ENCODE assay signal across 12 cellular contexts in the genomic region with DNA sequence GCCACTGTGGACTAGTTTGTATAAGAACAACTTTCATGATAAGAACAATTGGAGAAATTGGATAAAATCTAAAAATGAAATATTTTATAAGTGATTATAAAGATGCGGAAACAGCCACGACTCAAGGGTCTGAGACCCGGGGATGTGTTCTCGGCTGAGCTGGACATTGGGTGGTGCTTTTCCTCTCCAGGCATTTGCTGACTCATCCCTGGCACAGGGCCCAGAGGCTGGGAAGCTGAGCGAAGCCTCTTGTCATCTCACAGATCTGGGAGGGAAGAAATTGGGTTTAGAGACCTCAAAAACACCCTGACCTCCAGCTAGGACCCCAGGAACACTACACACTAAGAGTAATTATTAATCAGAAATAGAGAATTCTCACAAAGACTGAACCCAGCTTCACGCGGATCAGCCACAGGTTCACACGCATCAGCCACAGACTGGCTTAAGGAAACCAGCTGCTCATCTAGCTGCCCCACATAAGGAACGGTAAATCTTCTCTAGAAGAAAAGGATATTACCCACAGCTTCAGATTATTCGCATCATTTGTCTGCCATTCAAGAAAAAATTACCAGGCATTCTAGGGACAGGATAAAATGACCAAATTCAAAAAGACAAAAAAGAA. TPM values are rescaled to one million over a fixed set of nuclear protein-coding genes. Genes with fewer than 3 reads are reported as not detected.
DNase-seq lines count a peak whose midpoint lies in the region; ATAC-seq and TF ChIP-seq lines count a peak whose summit lies in the region.
"Had no signal": no experiment of that assay in that cellular context is flagged by ENCODE, and none has a peak within 500 bp of the region (broad histone marks: within the 10 kb centered on the region; RNA-seq: fewer than 3 reads in every experiment).

No MANE protein-coding gene starts in this region.

- no peaks in the 10 kb centered on the region for H3K4me1 ChIP-seq in BE2C
- H3K4me1 ChIP-seq in colonic mucosa: no peaks in the 10 kb centered on the region
- H3K4me1 ChIP-seq in lung (ENCODE audit: control insufficient read depth in 2 of 2, insufficient read depth in 2 of 2, low read length in 2 of 2): peaks cover 0 to 2% of the 10 kb centered on the region in 2 donors

- intact Hi-C loops in colonic mucosa (cut with DNase I): no loop called here

- DNase-seq in BE2C (peak; percentile 39), MG63 (peak; percentile 95), colonic mucosa (peak; percentile 42), lung (ENCODE audit: low spot score) (peak; percentile 47), globus pallidus (ENCODE audit: low spot score) (no peak)
- DNase-seq: activated CD4-positive, alpha-beta T cell treated with anti-CD3 and anti-CD28 coated beads, Interleukin-2, amount 10 ng/mL, durations not matched to agents 7 days and 5 days; cortex of kidney; naive thymus-derived CD4-positive, alpha-beta T cell; stimulated activated CD8-positive, alpha-beta memory T cell treated with anti-CD3 and anti-CD28 coated beads, Interleukin-4, amount 100 ng/mL, for 48 hours had no signal

- H3K36me3 ChIP-seq in BE2C: no peaks in the 10 kb centered on the region
- no peaks in the 10 kb centered on the region for H3K36me3 ChIP-seq in MG63
- no peaks in the 10 kb centered on the region for H3K36me3 ChIP-seq in colonic mucosa
- H3K36me3 ChIP-seq in lung (ENCODE audit: control insufficient read depth in 2 of 2, insufficient read depth in 2 of 2, low read length in 2 of 2): no peaks in the 10 kb centered on the region

- TF ChIP-seq CTCF in BE2C (IDR thresholded peaks at IDR 0.05; ENCODE audit: low read depth, low read length): no peak
- TF ChIP-seq CTCF in colonic mucosa (IDR thresholded peaks at IDR 0.05): no peak
- TF ChIP-seq CTCF in lung (IDR thresholded peaks at IDR 0.05; ENCODE audit: control extremely low read depth, extremely low read depth): no peak

- H3K27me3 ChIP-seq in BE2C: peaks cover 28% of the 10 kb centered on the region
- peaks cover 18% of the 10 kb centered on the region for H3K27me3 ChIP-seq in MG63
- peaks cover 6% of the 10 kb centered on the region for H3K27me3 ChIP-seq in colonic mucosa
- H3K27me3 ChIP-seq in lung (ENCODE audit: control insufficient read depth, insufficient read depth): no peaks in the 10 kb centered on the region

- no peak overlapping the region for H3K9ac ChIP-seq in colonic mucosa (ENCODE audit: low read depth in 2 of 2, low read length in 2 of 2)

- H3K27ac ChIP-seq in colonic mucosa (no peak overlapping the region), lung (ENCODE audit: low read depth in 1 of 2, low read length in 1 of 2) (no peak overlapping the region)

- H3K9me3 ChIP-seq in BE2C: no peaks in the 10 kb centered on the region
- peaks cover 9% of the 10 kb centered on the region for H3K9me3 ChIP-seq in MG63
- no peaks in the 10 kb centered on the region for H3K9me3 ChIP-seq in colonic mucosa
- H3K9me3 ChIP-seq in lung (ENCODE audit: control insufficient read depth in 2 of 2, insufficient read depth in 1 of 2, low read length in 1 of 2): peaks cover 5% of the 10 kb centered on the region in 2 donors

- WGBS in lung, 2 donors: 55 to 58% methylated on average over 10 of the region's 10 CpGs

- H3K4me3 ChIP-seq in BE2C (ENCODE audit: low read depth, low read length) (no peak overlapping the region), MG63 (no peak overlapping the region), colonic mucosa (no peak overlapping the region), lung (no peak overlapping the region)

- ATAC-seq in lung (ENCODE audit: insufficient read depth, low FRiP score): no peak
- ATAC-seq in GM21576 (IDR thresholded peaks at IDR 0.05; ENCODE audit: unreplicated experiment): no peak
- ATAC-seq in GM19395 (IDR thresholded peaks at IDR 0.05; ENCODE audit: unreplicated experiment): no peak
- no peak for ATAC-seq in HG02973 (IDR thresholded peaks at IDR 0.05; ENCODE audit: unreplicated experiment)
- ATAC-seq: naive thymus-derived CD4-positive, alpha-beta T cell had no signal

RNA-seq across cellular contexts. Expression of a gene that starts 2.8 kb away (rescaled TPM):
- polyA plus RNA-seq in BE2C (2012; ENCODE audit: insufficient read depth, insufficient read length, low read depth): not detected
- total RNA-seq in MG63 (2014; rRNA removed; shearing (Covaris generic); ENCODE audit: low replicate concordance): not detected in 2 replicates
- total RNA-seq in colonic mucosa (not detected), lung (not detected)
- polyA plus RNA-seq in lung: not detected
- total RNA-seq: activated CD4-positive, alpha-beta T cell treated with anti-CD3 and anti-CD28 coated beads, Interleukin-2, amount 10 ng/mL, durations not matched to agents 7 days and 5 days; naive thymus-derived CD4-positive, alpha-beta T cell had no signal
- polyA plus RNA-seq: naive thymus-derived CD4-positive, alpha-beta T cell had no signal

RNA-seq across cellular contexts. Expression of a gene that starts 13.7 kb away (rescaled TPM):
- not detected for polyA plus RNA-seq in BE2C (2012; ENCODE audit: insufficient read depth, insufficient read length, low read depth)
- not detected in 2 replicates for total RNA-seq in MG63 (2014; rRNA removed; shearing (Covaris generic); ENCODE audit: low replicate concordance)
- total RNA-seq in colonic mucosa (not detected), lung (not detected)
- not detected for polyA plus RNA-seq in lung
- total RNA-seq: activated CD4-positive, alpha-beta T cell treated with anti-CD3 and anti-CD28 coated beads, Interleukin-2, amount 10 ng/mL, durations not matched to agents 7 days and 5 days; naive thymus-derived CD4-positive, alpha-beta T cell had no signal
- polyA plus RNA-seq: naive thymus-derived CD4-positive, alpha-beta T cell had no signal
